Comparison of ENCODE assay signal across 22 cellular contexts in genomic region chr7:93860261-93860660, GRCh38. TPM values are rescaled to one million over a fixed set of nuclear protein-coding genes. Genes with fewer than 3 reads are reported as not detected.
DNase-seq lines count a peak whose midpoint lies in the region; ATAC-seq, FAIRE-seq and TF ChIP-seq lines count a peak whose summit lies in the region.
"Had no signal": no experiment of that assay in that cellular context is flagged by ENCODE, and none has a peak within 500 bp of the region (broad histone marks: within the 10 kb centered on the region; RNA-seq: fewer than 3 reads in every experiment).

No MANE protein-coding gene starts in this region.

- no peaks in the 10 kb centered on the region for H3K36me3 ChIP-seq in RWPE2 (ENCODE audit: low read depth)
- H3K36me3 ChIP-seq in keratinocyte (ENCODE audit: control insufficient read depth in 2 of 2, extremely low read depth in 1 of 2, insufficient read depth in 2 of 2, low read length in 2 of 2) = no peaks in the 10 kb centered on the region
- H3K36me3 ChIP-seq: BLaER1 had no signal

- no peak overlapping the region for H3K4me3 ChIP-seq in RWPE2 (ENCODE audit: severe bottlenecking)
- H3K4me3 ChIP-seq in epithelial cell of esophagus (ENCODE audit: low read length) = no peak overlapping the region
- peak overlapping the region in 2 of 3 experiments; percentile 31 to 37 for H3K4me3 ChIP-seq in keratinocyte (ENCODE audit: control insufficient read depth in 2 of 3, extremely low read depth in 1 of 3, insufficient read depth in 2 of 3, low read depth in 1 of 3, low read length in 3 of 3)
- H3K4me3 ChIP-seq: BLaER1 had no signal

- peak; percentile 77 for ATAC-seq in RWPE2 (ENCODE audit: low read depth)
- no peak for ATAC-seq in Right ventricle myocardium superior (ENCODE audit: poor library complexity)
- no peak for ATAC-seq in GM19397 (IDR thresholded peaks at IDR 0.05; ENCODE audit: unreplicated experiment)

- FAIRE-seq in keratinocyte (lab: Jason Lieb, UNC) = peak; percentile 80
- FAIRE-seq: GM12892, GM18507, H1 had no signal

- peak; percentile 43 for DNase-seq in HPDE6-E6E7 (ENCODE audit: extremely low spot score)
- no peak for DNase-seq in RWPE2 (ENCODE audit: low spot score)
- peak; percentile 90 for DNase-seq in epithelial cell of esophagus (ENCODE audit: low read depth)
- DNase-seq in keratinocyte (ENCODE audit: low read depth, low spot score) = peak; percentile 50
- no peak for DNase-seq in NCI-H1930 (lab: John Stamatoyannopoulos, UW)
- no peak for DNase-seq in stimulated activated CD4-positive, alpha-beta T cell treated with anti-CD3 and anti-CD28 coated beads, Interleukin-4, amount 100 ng/mL, for 1 hour
- DNase-seq in Right ventricle myocardium superior = no peak
- DNase-seq: 8988T; CD4-positive, alpha-beta memory T cell; DMS153; DMS79; GDM1; H9 had no signal

- H3K27ac ChIP-seq in RWPE2 (ENCODE audit: poor library complexity, severe bottlenecking) = peak overlapping the region; percentile 62
- H3K27ac ChIP-seq in keratinocyte (ENCODE audit: control insufficient read depth, insufficient read depth, low read length) = peak overlapping the region; percentile 25
- H3K27ac ChIP-seq: BLaER1 had no signal

- H3K27me3 ChIP-seq in RWPE2 (ENCODE audit: insufficient read depth, poor library complexity, severe bottlenecking) (no peaks in the 10 kb centered on the region), keratinocyte (ENCODE audit: control insufficient read depth, extremely low read depth, insufficient read depth, low read length) (no peaks in the 10 kb centered on the region)
- H3K27me3 ChIP-seq: BLaER1 had no signal

- TF ChIP-seq CTCF in RWPE2 (IDR thresholded peaks at IDR 0.05; ENCODE audit: poor library complexity, severe bottlenecking) (no peak), epithelial cell of esophagus (IDR thresholded peaks at IDR 0.05; ENCODE audit: insufficient read depth, low read depth, low read length, missing control alignments) (no peak), keratinocyte (optimal IDR thresholded peaks at IDR 0.05 in 1 of 3, IDR thresholded peaks at IDR 0.05 in 1 of 3, conservative IDR thresholded peaks at IDR 0.05 in 1 of 3; ENCODE audit: extremely low read depth in 1 of 3, insufficient read depth in 2 of 3, low read length in 3 of 3) (no peak)

- intact Hi-C loops in Right ventricle myocardium superior (cut with DNase I) = no loop called here

- dilution Hi-C loops in keratinocyte (cut with MboI; ENCODE audit: extremely low pct_ligation_motif_present, low sequenced_read_pairs) = no loop called here

- no peaks in the 10 kb centered on the region for H3K79me2 ChIP-seq in keratinocyte (ENCODE audit: control insufficient read depth, insufficient read depth, low read length)

- peak overlapping the region; percentile 73 for H3K4me2 ChIP-seq in keratinocyte (ENCODE audit: control insufficient read depth, extremely low read depth, insufficient read depth, low read depth, low read length)
- H3K4me2 ChIP-seq: BLaER1 had no signal

- H3K4me1 ChIP-seq in RWPE2 (ENCODE audit: insufficient read depth, poor library complexity, severe bottlenecking) (peaks cover 45% of the 10 kb centered on the region), keratinocyte (ENCODE audit: control insufficient read depth, extremely low read depth, insufficient read depth, low read length) (peaks cover 59% of the 10 kb centered on the region)

- H2AFZ ChIP-seq in keratinocyte (ENCODE audit: control insufficient read depth, low read length) = no peak overlapping the region

- H3K9ac ChIP-seq in keratinocyte (ENCODE audit: control insufficient read depth, extremely low read depth, insufficient read depth, low read length) = no peak overlapping the region
- H3K9ac ChIP-seq: BLaER1 had no signal

- no peaks in the 10 kb centered on the region for H3K9me1 ChIP-seq in keratinocyte (ENCODE audit: control insufficient read depth, extremely low read depth, insufficient read depth, low read length)

- H4K20me1 ChIP-seq in keratinocyte (ENCODE audit: control insufficient read depth, extremely low read depth, insufficient read depth, low read length) = no peaks in the 10 kb centered on the region
- H4K20me1 ChIP-seq: BLaER1 had no signal

- H3K9me3 ChIP-seq in RWPE2 (ENCODE audit: severe bottlenecking) (no peaks in the 10 kb centered on the region), keratinocyte (ENCODE audit: control insufficient read depth, low read depth, low read length) (no peaks in the 10 kb centered on the region)
- H3K9me3 ChIP-seq: BLaER1 had no signal

RNA-seq across cellular contexts. Expression of gene TFPI2, which starts 30.3 kb away (rescaled TPM):
- polyA plus RNA-seq in keratinocyte = 46.0 to 138 TPM (median 87.2 TPM) in 3 replicates
- 1.4 TPM for polyA plus RNA-seq in keratinocyte (2011; ENCODE audit: low read depth)
- polyA plus RNA-seq in keratinocyte (2011; cell fraction: cytosol; rRNA removed) = 47.5 and 74.1 TPM in 2 replicates
- polyA plus RNA-seq in keratinocyte (2011; cell fraction: nucleus; rRNA removed) = 60.6 and 69.1 TPM in 2 replicates
- polyA plus RNA-seq in keratinocyte (2012; ENCODE audit: low replicate concordance) = 1.7 and 125 TPM in 2 replicates
- polyA minus RNA-seq in keratinocyte = 23.6 to 72.7 TPM (median 30.3 TPM) in 3 replicates
- polyA minus RNA-seq in keratinocyte (2011; cell fraction: cytosol; rRNA and poly(A)+ RNA removed) = 42.0 TPM
- polyA minus RNA-seq in keratinocyte (2011; cell fraction: nucleus; rRNA and poly(A)+ RNA removed) = 33.7 and 34.1 TPM in 2 replicates
- total RNA-seq in Right ventricle myocardium superior = 1.3 TPM
- total RNA-seq: CD4-positive, alpha-beta memory T cell had no signal
- polyA plus RNA-seq: CD14-positive monocyte; CD4-positive, alpha-beta memory T cell had no signal

RNA-seq across cellular contexts. Expression of gene GNGT1, which starts 46.1 kb away (rescaled TPM):
- polyA plus RNA-seq in keratinocyte = not detected in 3 replicates
- polyA plus RNA-seq in keratinocyte (2011; ENCODE audit: low read depth) = not detected
- polyA plus RNA-seq in keratinocyte (2011; cell fraction: cytosol; rRNA removed) = not detected in 2 replicates
- polyA plus RNA-seq in keratinocyte (2011; cell fraction: nucleus; rRNA removed) = not detected in 2 replicates
- not detected in 2 replicates for polyA plus RNA-seq in keratinocyte (2012; ENCODE audit: low replicate concordance)
- polyA minus RNA-seq in keratinocyte = not detected in 3 replicates
- polyA minus RNA-seq in keratinocyte (2011; cell fraction: cytosol; rRNA and poly(A)+ RNA removed) = not detected
- polyA minus RNA-seq in keratinocyte (2011; cell fraction: nucleus; rRNA and poly(A)+ RNA removed) = not detected in 2 replicates
- total RNA-seq in Right ventricle myocardium superior = not detected
- total RNA-seq: A673; CD4-positive, alpha-beta memory T cell; Daoy had no signal
- polyA plus RNA-seq: AG04450; CD14-positive monocyte; CD4-positive, alpha-beta memory T cell; H1 had no signal

Comparison
In these comparisons a context has a peak if more than half of its experiments do, and no peak if none do; other contexts are left out.
1. DNase-seq: peak in HPDE6-E6E7 (single experiment), epithelial cell of esophagus (single experiment) and keratinocyte (single experiment); none in RWPE2 (single experiment), NCI-H1930 (0 of 2), stimulated activated CD4-positive, alpha-beta T cell treated with anti-CD3 and anti-CD28 coated beads, Interleukin-4, amount 100 ng/mL, for 1 hour (single experiment) and Right ventricle myocardium superior (single experiment).
2. H3K4me3 ChIP-seq: peak in keratinocyte (2 of 3); none in RWPE2 (single experiment) and epithelial cell of esophagus (single experiment).